In the genomic region with DNA sequence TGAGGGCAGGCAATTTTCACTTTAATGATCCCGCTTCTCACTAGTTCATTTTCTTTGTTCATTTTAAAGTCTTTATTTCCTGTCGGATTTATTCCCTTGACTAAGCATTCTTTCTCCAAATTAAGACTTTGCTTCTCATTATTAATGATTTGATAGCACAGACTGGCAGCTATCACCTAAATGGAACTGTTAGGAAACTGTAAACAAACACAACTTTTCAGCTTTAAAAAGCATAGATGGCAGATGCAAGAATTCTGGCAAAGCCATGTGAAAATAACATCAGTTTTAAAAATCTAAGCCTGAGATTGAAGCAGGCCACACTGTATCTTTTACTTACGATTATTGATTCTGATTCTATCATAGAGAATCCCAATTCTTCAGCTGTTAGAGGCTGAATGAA, we compare ENCODE assay signal across 22 cellular contexts.
"Had no signal": no experiment of that assay in that cellular context is flagged by ENCODE, and none has a peak within 500 bp of the region (broad histone marks: within the 10 kb centered on the region; RNA-seq: fewer than 3 reads in every experiment).

No MANE protein-coding gene starts in this region.

- H2AFZ ChIP-seq: hepatocyte had no signal

- H3K27ac Mint-ChIP-seq: immature natural killer cell, mesothelial cell of epicardium, naive B cell had no signal

- H3K27ac ChIP-seq: coronary artery, dorsolateral prefrontal cortex, esophagus muscularis mucosa, foreskin keratinocyte, gastroesophageal sphincter, heart left ventricle, hepatocyte, left ventricle myocardium inferior, lower lobe of right lung had no signal

- H3K9me3 ChIP-seq: gastroesophageal sphincter, lower lobe of right lung, mucosa of descending colon had no signal

- H3K79me2 ChIP-seq: hepatocyte had no signal

- H3K4me3 Mint-ChIP-seq: immature natural killer cell, mesothelial cell of epicardium, naive B cell had no signal

- ATAC-seq: foreskin keratinocyte, gastroesophageal sphincter, heart left ventricle, left cardiac atrium, lower lobe of right lung, mucosa of descending colon had no signal

- DNase-seq: dermis blood vessel endothelial cell; effector CD4-positive, alpha-beta T cell; effector memory CD4-positive, alpha-beta T cell; foreskin keratinocyte; heart left ventricle; hypothalamus; immature natural killer cell; islet precursor cell; kidney; kidney glomerular epithelial cell; left cardiac atrium; left ventricle myocardium inferior; lower lobe of right lung; mesenchymal stem cell; mucosa of descending colon; naive B cell had no signal

- H3K4me3 ChIP-seq: coronary artery, dorsolateral prefrontal cortex, esophagus muscularis mucosa, gastroesophageal sphincter, heart left ventricle, hepatocyte, left ventricle myocardium inferior, lower lobe of right lung, mucosa of descending colon had no signal

- H3K27me3 Mint-ChIP-seq: naive B cell had no signal

- H3K4me1 ChIP-seq: foreskin keratinocyte, heart left ventricle, left ventricle myocardium inferior, lower lobe of right lung had no signal

- H3K4me1 Mint-ChIP-seq: immature natural killer cell, mesothelial cell of epicardium, naive B cell had no signal

- H3K36me3 Mint-ChIP-seq: immature natural killer cell, naive B cell had no signal

- H3K27me3 ChIP-seq: dorsolateral prefrontal cortex, esophagus muscularis mucosa, foreskin keratinocyte, gastroesophageal sphincter, heart left ventricle, hepatocyte had no signal

- H3K4me2 ChIP-seq: hepatocyte had no signal

- H3K36me3 ChIP-seq: esophagus muscularis mucosa, gastroesophageal sphincter, heart left ventricle, left ventricle myocardium inferior, lower lobe of right lung had no signal
